ENCODE assay signal across 26 cellular contexts in the genomic region with DNA sequence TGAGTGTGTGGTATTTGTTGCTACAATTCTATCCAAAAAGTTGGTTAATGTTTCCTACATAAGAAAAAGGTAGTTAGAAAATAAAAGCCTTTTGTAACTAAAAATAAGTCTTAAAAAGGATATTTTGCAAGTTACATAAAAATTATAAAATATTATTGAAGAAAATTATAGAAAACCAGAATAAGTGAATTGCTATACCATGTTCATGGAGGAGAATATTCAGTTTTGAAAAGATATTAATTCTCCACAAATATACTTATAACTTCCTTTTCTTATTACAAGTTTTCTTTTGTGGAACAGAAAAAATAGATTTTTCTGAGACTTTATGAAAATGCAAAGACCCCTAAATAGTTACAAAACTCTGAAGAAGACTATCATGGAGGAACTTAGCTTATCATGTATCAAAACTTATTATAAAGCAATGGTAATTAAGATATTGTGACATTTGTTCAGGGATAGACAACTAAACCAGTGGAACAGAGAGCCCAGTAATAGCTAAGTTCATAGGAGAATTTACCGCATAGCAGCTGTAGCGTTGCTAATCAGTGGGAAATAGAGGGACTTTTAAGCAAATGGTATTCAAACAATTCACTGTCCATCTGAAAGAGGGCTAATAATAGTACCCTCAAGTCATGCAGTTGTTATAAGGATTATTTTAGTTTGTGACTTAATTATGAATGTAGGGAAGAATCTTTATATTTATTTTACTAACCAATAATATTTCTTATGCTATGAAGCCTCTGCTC.
"Had no signal": no experiment of that assay in that cellular context is flagged by ENCODE, and none has a peak within 500 bp of the region (broad histone marks: within the 10 kb centered on the region; RNA-seq: fewer than 3 reads in every experiment).

No MANE protein-coding gene starts in this region.

- ATAC-seq: HepG2, Panc1, PC-3, Right ventricle myocardium inferior had no signal

- DNase-seq: IMR-90, Karpas-422, KG1, MG63, NCI-H1092, NCI-H1105 treated with DMSO at 0.1 percent for 48 hours, NCI-H1417 treated with DMSO at 0.1 percent for 48 hours, NCI-H146, NCI-H1694 treated with DMSO at 0.1 percent for 48 hours, NCI-H1930, NCI-H2081, NCI-H2171, NCI-H226, NCI-H446, NCI-H510A, NCI-H524 treated with DMSO at 0.1 percent for 48 hours, NCI-H69, NCI-H774, PC-3, SHP77 treated with DMSO at 0.1 percent for 48 hours, SW 1271 had no signal

- H3K4me3 ChIP-seq: MG63, SJSA1, SK-N-MC had no signal

- H3K27me3 ChIP-seq: MG63, SJSA1 had no signal

- H3K9me3 ChIP-seq: MG63, SJSA1 had no signal

- H3K36me3 ChIP-seq: MG63, SJSA1 had no signal

- H3K27ac ChIP-seq: SK-N-MC had no signal

- FAIRE-seq: HepG2 had no signal
